In genomic region chr3:15796771-15797599, GRCh38 we compare ENCODE assay signal across 8 cellular contexts. TPM values are rescaled to one million over a fixed set of nuclear protein-coding genes. Genes with fewer than 3 reads are reported as not detected.
A peak's percentile ranks its signal among the peaks of the same experiment; 100 is the strongest.
DNase-seq lines count a peak whose midpoint lies in the region; ATAC-seq and TF ChIP-seq lines count a peak whose summit lies in the region.

No MANE protein-coding gene starts in this region.

- H3K79me2 ChIP-seq in neural cell (replicated peaks; ENCODE audit: insufficient read depth, low read length), result peaks cover 12% of the 10 kb centered on the region

- H3K36me3 ChIP-seq in GM06990 (ENCODE audit: control insufficient read depth, insufficient read depth, low read length), result no peaks in the 10 kb centered on the region
- peaks cover 18% of the 10 kb centered on the region for H3K36me3 ChIP-seq in KOPT-K1 (ENCODE audit: insufficient read depth, low read length)
- no peaks in the 10 kb centered on the region for H3K36me3 ChIP-seq in neural cell (ENCODE audit: insufficient read depth, low read length)

- peak; percentile 35 for ATAC-seq in activated CD8-positive, alpha-beta T cell treated with anti-CD3 and anti-CD28 coated beads for 36 hours
- ATAC-seq in HG02763 (IDR thresholded peaks at IDR 0.05; ENCODE audit: unreplicated experiment), result no peak

- peak overlapping the region; percentile 59 for H3K4me3 ChIP-seq in GM06990 (replicated peaks; ENCODE audit: low read depth, low read length)
- peak overlapping the region; percentile 66 for H3K4me3 ChIP-seq in neural cell (ENCODE audit: low read length)

- H4K20me1 ChIP-seq in neural cell (ENCODE audit: insufficient read depth), result no peaks in the 10 kb centered on the region

- H3K36me3 Mint-ChIP-seq in activated CD8-positive, alpha-beta T cell treated with anti-CD3 and anti-CD28 coated beads for 36 hours (ENCODE audit: low read depth), result peaks cover 16% of the 10 kb centered on the region

- H3K27me3 ChIP-seq in GM06990 (replicated peaks; ENCODE audit: control insufficient read depth, insufficient read depth, low read length), result no peaks in the 10 kb centered on the region
- no peaks in the 10 kb centered on the region for H3K27me3 ChIP-seq in neural cell (ENCODE audit: insufficient read depth, low read depth, low read length)

- H3K4me3 Mint-ChIP-seq in activated CD8-positive, alpha-beta T cell treated with anti-CD3 and anti-CD28 coated beads for 36 hours, result peak overlapping the region; percentile 74

- CTCF ChIA-PET in activated CD8-positive, alpha-beta T cell treated with anti-CD3 and anti-CD28 coated beads for 36 hours (lab: Charles Lee), result interaction anchor here (0.9 to 1.9 kb wide), 5 partner anchors 15 to 167 kb away, joined by 3 to 6 read pairs (median 5); no protein-coding TSS in a partner anchor

- no peaks in the 10 kb centered on the region for H3K9me3 ChIP-seq in KOPT-K1 (ENCODE audit: insufficient read depth, low read length, poor library complexity, severe bottlenecking)
- H3K9me3 ChIP-seq in neural cell (ENCODE audit: low read length), result no peaks in the 10 kb centered on the region

- H3K9me3 Mint-ChIP-seq in activated CD8-positive, alpha-beta T cell treated with anti-CD3 and anti-CD28 coated beads for 36 hours, result peaks cover 2% of the 10 kb centered on the region

- no peaks in the 10 kb centered on the region for H3F3A ChIP-seq in neural cell (ENCODE audit: insufficient read depth, low read length, poor library complexity, severe bottlenecking)

- H3K27ac ChIP-seq in KOPT-K1 (ENCODE audit: low read depth, low read length, poor library complexity, severe bottlenecking) (peak overlapping the region; percentile 100), neural cell (ENCODE audit: low read length) (peak overlapping the region; percentile 71)

- intact Hi-C loops in activated CD8-positive, alpha-beta T cell treated with anti-CD3 and anti-CD28 coated beads for 36 hours (cut with micrococcal nuclease), result loop anchor here (5.0 kb wide), 1 partner anchor 160 kb away; no protein-coding TSS in a partner anchor

- no peak for TF ChIP-seq RAD21 in neural cell (conservative IDR thresholded peaks at IDR 0.05)

- no peaks in the 10 kb centered on the region for H3K9me2 ChIP-seq in neural cell (ENCODE audit: insufficient read depth, low read length)

- H3K9ac ChIP-seq in neural cell (ENCODE audit: low read length), result peak overlapping the region; percentile 56

- TF ChIP-seq CTCF in GM06990 (IDR thresholded peaks at IDR 0.05; ENCODE audit: insufficient read depth, low read length, poor library complexity, severe bottlenecking) (no peak), neural cell (IDR thresholded peaks at IDR 0.05; ENCODE audit: poor library complexity, severe bottlenecking) (no peak)
- no peak for TF ChIP-seq CTCF in activated CD8-positive, alpha-beta T cell treated with anti-CD3 and anti-CD28 coated beads for 36 hours (IDR thresholded peaks at IDR 0.05)

- peak overlapping the region; percentile 87 for H3K4me2 ChIP-seq in neural cell (ENCODE audit: low read length)

- POLR2A ChIA-PET in activated CD8-positive, alpha-beta T cell treated with anti-CD3 and anti-CD28 coated beads for 36 hours (lab: Charles Lee), result interaction anchor here (0.6 to 1.8 kb wide), 8 partner anchors 10 to 855 kb away, joined by 3 to 4 read pairs (median 3); no protein-coding TSS in a partner anchor

- TF ChIP-seq EP300 in neural cell (conservative IDR thresholded peaks at IDR 0.05; ENCODE audit: poor library complexity, severe bottlenecking), result no peak

- no peak for DNase-seq in GM06990 (ENCODE audit: extremely low read depth, insufficient read length)
- DNase-seq in activated CD8-positive, alpha-beta T cell treated with anti-CD3 and anti-CD28 coated beads for 36 hours, result no peak
- DNase-seq in fibroblast of peridontal ligament (ENCODE audit: extremely low read depth), result peak; percentile 76
- no peak for DNase-seq in NCI-H2107 (lab: John Stamatoyannopoulos, UW)
- DNase-seq in SK-N-DZ (ENCODE audit: low spot score), result no peak

- peak overlapping the region; percentile 89 for H3K27ac Mint-ChIP-seq in activated CD8-positive, alpha-beta T cell treated with anti-CD3 and anti-CD28 coated beads for 36 hours

- peaks cover 72% of the 10 kb centered on the region for H3K4me1 Mint-ChIP-seq in activated CD8-positive, alpha-beta T cell treated with anti-CD3 and anti-CD28 coated beads for 36 hours (ENCODE audit: low read depth)

- no peaks in the 10 kb centered on the region for H3K27me3 Mint-ChIP-seq in activated CD8-positive, alpha-beta T cell treated with anti-CD3 and anti-CD28 coated beads for 36 hours

- H2AFZ ChIP-seq in neural cell (ENCODE audit: low read depth, low read length), result no peak overlapping the region

TF ChIP-seq in neural cell, 6 proteins besides CTCF, POLR2A, EP300 and RAD21:
- no peak for TF ChIP-seq MXI1 (conservative IDR thresholded peaks at IDR 0.05; ENCODE audit: poor library complexity, severe bottlenecking)
- TF ChIP-seq, protein P1, sequence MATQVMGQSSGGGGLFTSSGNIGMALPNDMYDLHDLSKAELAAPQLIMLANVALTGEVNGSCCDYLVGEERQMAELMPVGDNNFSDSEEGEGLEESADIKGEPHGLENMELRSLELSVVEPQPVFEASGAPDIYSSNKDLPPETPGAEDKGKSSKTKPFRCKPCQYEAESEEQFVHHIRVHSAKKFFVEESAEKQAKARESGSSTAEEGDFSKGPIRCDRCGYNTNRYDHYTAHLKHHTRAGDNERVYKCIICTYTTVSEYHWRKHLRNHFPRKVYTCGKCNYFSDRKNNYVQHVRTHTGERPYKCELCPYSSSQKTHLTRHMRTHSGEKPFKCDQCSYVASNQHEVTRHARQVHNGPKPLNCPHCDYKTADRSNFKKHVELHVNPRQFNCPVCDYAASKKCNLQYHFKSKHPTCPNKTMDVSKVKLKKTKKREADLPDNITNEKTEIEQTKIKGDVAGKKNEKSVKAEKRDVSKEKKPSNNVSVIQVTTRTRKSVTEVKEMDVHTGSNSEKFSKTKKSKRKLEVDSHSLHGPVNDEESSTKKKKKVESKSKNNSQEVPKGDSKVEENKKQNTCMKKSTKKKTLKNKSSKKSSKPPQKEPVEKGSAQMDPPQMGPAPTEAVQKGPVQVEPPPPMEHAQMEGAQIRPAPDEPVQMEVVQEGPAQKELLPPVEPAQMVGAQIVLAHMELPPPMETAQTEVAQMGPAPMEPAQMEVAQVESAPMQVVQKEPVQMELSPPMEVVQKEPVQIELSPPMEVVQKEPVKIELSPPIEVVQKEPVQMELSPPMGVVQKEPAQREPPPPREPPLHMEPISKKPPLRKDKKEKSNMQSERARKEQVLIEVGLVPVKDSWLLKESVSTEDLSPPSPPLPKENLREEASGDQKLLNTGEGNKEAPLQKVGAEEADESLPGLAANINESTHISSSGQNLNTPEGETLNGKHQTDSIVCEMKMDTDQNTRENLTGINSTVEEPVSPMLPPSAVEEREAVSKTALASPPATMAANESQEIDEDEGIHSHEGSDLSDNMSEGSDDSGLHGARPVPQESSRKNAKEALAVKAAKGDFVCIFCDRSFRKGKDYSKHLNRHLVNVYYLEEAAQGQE (IDR thresholded peaks at IDR 0.05; ENCODE audit: borderline replicate concordance), result no peak

RNA-seq across cellular contexts. Expression of gene ANKRD28, which starts 0.8 kb away (rescaled TPM):
- total RNA-seq in activated CD8-positive, alpha-beta T cell treated with anti-CD3 and anti-CD28 coated beads for 36 hours, result 10 to 100 TPM; 32.9 to 35.3 TPM
- polyA plus RNA-seq in neural cell, result 67.1 and 101 TPM in 2 replicates
- polyA minus RNA-seq in neural cell, result 122 and 131 TPM in 2 replicates
- 34.4 and 44.2 TPM in 2 replicates for polyA plus RNA-seq in SK-N-DZ (2014; cell fraction: cytosol; rRNA removed)
- polyA plus RNA-seq in SK-N-DZ (2014; cell fraction: nucleus; rRNA removed), result 68.9 and 79.1 TPM in 2 replicates
